23 cellular contexts compared by ENCODE assay signal in the genomic region with DNA sequence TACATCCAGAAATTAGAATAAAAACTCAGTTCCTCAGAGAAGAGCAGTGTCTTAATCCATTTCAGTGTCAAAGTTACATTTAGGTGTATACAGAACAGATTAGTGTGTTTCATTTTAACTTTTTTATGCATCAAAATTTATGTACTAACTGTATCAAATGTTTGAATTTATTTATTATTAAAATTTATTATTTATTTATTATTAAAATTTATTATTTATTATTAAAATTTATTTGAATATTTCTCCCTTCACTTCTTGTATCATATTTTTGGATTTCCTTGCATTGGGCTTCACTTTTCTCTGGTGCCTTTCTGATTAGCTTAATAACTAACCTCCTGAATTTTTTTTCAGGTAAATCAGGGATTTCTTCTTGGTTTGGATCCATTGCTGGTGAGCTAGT. TPM values are rescaled to one million over a fixed set of nuclear protein-coding genes. Genes with fewer than 3 reads are reported as not detected.
DNase-seq lines count a peak whose midpoint lies in the region; FAIRE-seq and TF ChIP-seq lines count a peak whose summit lies in the region.
"Had no signal": no experiment of that assay in that cellular context is flagged by ENCODE, and none has a peak within 500 bp of the region (broad histone marks: within the 10 kb centered on the region; RNA-seq: fewer than 3 reads in every experiment).

No MANE protein-coding gene starts in this region.

- H3K9me3 ChIP-seq in osteoblast (ENCODE audit: low read depth, low read length): no peaks in the 10 kb centered on the region

- no TSS peak for BruUV-seq in Calu3 (replicated peaks; lab: Mats Ljungman, UMichigan)

- TF ChIP-seq CTCF in Calu3 (IDR thresholded peaks at IDR 0.05; ENCODE audit: unreplicated experiment) (no peak), osteoblast (IDR thresholded peaks at IDR 0.05; ENCODE audit: extremely low read depth, low read depth, low read length) (no peak)

- H3K79me2 ChIP-seq in osteoblast (ENCODE audit: insufficient read depth, low read length): no peaks in the 10 kb centered on the region

- H3K9me3 Mint-ChIP-seq in Calu3 (ENCODE audit: low read depth, unreplicated experiment): peaks cover 10% of the 10 kb centered on the region

- no peak overlapping the region for H3K4me3 ChIP-seq in osteoblast (ENCODE audit: insufficient read depth, low read length)
- H3K4me3 ChIP-seq: BLaER1, GM23248, K562, MG63 had no signal

- H3K4me1 Mint-ChIP-seq in Calu3 (ENCODE audit: low read depth, unreplicated experiment): peaks cover 45% of the 10 kb centered on the region

- H3K27ac ChIP-seq in epithelial cell of prostate (peak overlapping the region; percentile 84), osteoblast (ENCODE audit: low read depth, low read length) (peak overlapping the region; percentile 60)
- H3K27ac ChIP-seq: BLaER1 had no signal

- H3K4me2 ChIP-seq in osteoblast (ENCODE audit: insufficient read depth, low read length): no peak overlapping the region
- H3K4me2 ChIP-seq: BLaER1, SK-N-SH had no signal

- H3K27ac Mint-ChIP-seq in Calu3 (ENCODE audit: unreplicated experiment): peak overlapping the region; percentile 98

- peak; percentile 56 for FAIRE-seq in RCC 7860 (lab: Jason Lieb, UNC)
- FAIRE-seq: D721Med, GM18507, HTR-8/SVneo, K562 had no signal

- no peaks in the 10 kb centered on the region for H3K27me3 Mint-ChIP-seq in Calu3 (ENCODE audit: unreplicated experiment)
- H3K27me3 Mint-ChIP-seq: CD4-positive, CD25-positive, alpha-beta regulatory T cell had no signal

- no peaks in the 10 kb centered on the region for H3K36me3 ChIP-seq in osteoblast (ENCODE audit: insufficient read depth, low read length)
- H3K36me3 ChIP-seq: BLaER1, MG63 had no signal

- H3K36me3 Mint-ChIP-seq in Calu3 (ENCODE audit: insufficient read depth, unreplicated experiment): peaks cover 6% of the 10 kb centered on the region

- H3K27me3 ChIP-seq in osteoblast (ENCODE audit: insufficient read depth, low read length): no peaks in the 10 kb centered on the region
- H3K27me3 ChIP-seq: BLaER1, MG63 had no signal

- CTCF ChIA-PET in Calu3 (lab: Charles Lee): interaction anchor here (1.7 kb wide), 1 partner anchor 230 kb away, joined by 5 read pairs; a partner anchor contains a TSS

- DNase-seq in Calu3 (no peak), RCC 7860 (ENCODE audit: low spot score) (no peak), epithelial cell of prostate (ENCODE audit: low read depth, low spot score) (no peak), osteoblast (ENCODE audit: insufficient read length, low spot score, missing footprints) (no peak), NOMO-1 (lab: John Stamatoyannopoulos, UW; ENCODE audit: unreplicated experiment in 2 of 2) (no peak), midbrain (lab: John Stamatoyannopoulos, UW) (no peak), NCI-H82 treated with DMSO at 0.1 percent for 48 hours (lab: John Stamatoyannopoulos, UW; ENCODE audit: unreplicated experiment) (no peak)
- DNase-seq: CD4-positive, CD25-positive, alpha-beta regulatory T cell; GM23248; H7; MG63; NCI-H1105 treated with DMSO at 0.1 percent for 48 hours; NCI-H146; NCI-H1930; NCI-H2107; NCI-H748 treated with DMSO at 0.1 percent for 48 hours; SK-N-SH had no signal

- H3K4me3 Mint-ChIP-seq in Calu3 (ENCODE audit: low read depth, unreplicated experiment): no peak overlapping the region
- H3K4me3 Mint-ChIP-seq: CD4-positive, CD25-positive, alpha-beta regulatory T cell had no signal

- intact Hi-C loops in Calu3 (cut with micrococcal nuclease; ENCODE audit: unreplicated experiment): no loop called here

- H2AFZ ChIP-seq in osteoblast (ENCODE audit: low read length): no peak overlapping the region
- H2AFZ ChIP-seq: GM23248 had no signal

- H3K4me1 ChIP-seq in osteoblast (ENCODE audit: insufficient read depth, low read length): peaks cover 6% of the 10 kb centered on the region
- H3K4me1 ChIP-seq: BLaER1 had no signal

- no peaks in the 10 kb centered on the region for H4K20me1 ChIP-seq in osteoblast (ENCODE audit: insufficient read depth, low read length)
- H4K20me1 ChIP-seq: BLaER1 had no signal

RNA-seq across cellular contexts. Expression of a gene that starts 2.3 kb away (rescaled TPM):
- total RNA-seq in Calu3 (2022): 2.9 TPM in 2 replicates
- total RNA-seq in osteoblast: 5.9 and 7.2 TPM in 2 replicates

RNA-seq across cellular contexts. Expression of a gene that starts 12.3 kb away (rescaled TPM):
- total RNA-seq in Calu3 (2022): not detected in 2 replicates
- 0.36 TPM in 1 of 2 replicates, not detected in the other for total RNA-seq in osteoblast
- total RNA-seq: A172; CD4-positive, CD25-positive, alpha-beta regulatory T cell; GM23248; K562 had no signal

RNA-seq across cellular contexts. Expression of a gene that starts 32.0 kb away (rescaled TPM):
- 1.8 and 2.5 TPM in 2 replicates for total RNA-seq in Calu3 (2022)
- total RNA-seq in osteoblast: 2.9 and 3.8 TPM in 2 replicates

RNA-seq across cellular contexts. Expression of a gene that starts 45.3 kb away (rescaled TPM):
- total RNA-seq in Calu3 (2022) (1.8 TPM in 2 replicates), osteoblast (4.4 and 6.2 TPM in 2 replicates)
- total RNA-seq: A172 had no signal

RNA-seq across cellular contexts. Expression of a gene that starts 56.7 kb away (rescaled TPM):
- total RNA-seq in Calu3 (2022) (2.4 and 3.3 TPM in 2 replicates), osteoblast (5.3 and 5.4 TPM in 2 replicates)
